8 cellular contexts compared by ENCODE assay signal in genomic region chr9:78280982-78281668, GRCh38. TPM values are rescaled to one million over a fixed set of nuclear protein-coding genes. Genes with fewer than 3 reads are reported as not detected.
DNase-seq lines count a peak whose midpoint lies in the region; ATAC-seq and TF ChIP-seq lines count a peak whose summit lies in the region.

No MANE protein-coding gene starts in this region.

- no peak for TF ChIP-seq CTCF in fibroblast of pulmonary artery (IDR thresholded peaks at IDR 0.05; ENCODE audit: low read length, missing control alignments)
- no peak for TF ChIP-seq CTCF in mucosa of descending colon (IDR thresholded peaks at IDR 0.05)

- H3K4me1 ChIP-seq in mucosa of descending colon (ENCODE audit: low read depth), result no peaks in the 10 kb centered on the region

- CTCF ChIA-PET in activated CD4-positive, alpha-beta T cell treated with anti-CD3 and anti-CD28 coated beads, Interleukin-2, amount 10 ng/mL, durations not matched to agents 7 days and 5 days (lab: Charles Lee), result no interaction called here

- peaks cover 6% of the 10 kb centered on the region for H3K4me1 Mint-ChIP-seq in activated CD4-positive, alpha-beta T cell treated with anti-CD3 and anti-CD28 coated beads, Interleukin-2, amount 10 ng/mL, durations not matched to agents 7 days and 5 days

- H3K36me3 Mint-ChIP-seq in activated CD4-positive, alpha-beta T cell treated with anti-CD3 and anti-CD28 coated beads, Interleukin-2, amount 10 ng/mL, durations not matched to agents 7 days and 5 days (ENCODE audit: low read depth), result no peaks in the 10 kb centered on the region

- peak overlapping the region; percentile 9 for H3K27ac Mint-ChIP-seq in activated CD4-positive, alpha-beta T cell treated with anti-CD3 and anti-CD28 coated beads, Interleukin-2, amount 10 ng/mL, durations not matched to agents 7 days and 5 days

- H3K27me3 Mint-ChIP-seq in activated CD4-positive, alpha-beta T cell treated with anti-CD3 and anti-CD28 coated beads, Interleukin-2, amount 10 ng/mL, durations not matched to agents 7 days and 5 days, result peaks cover 5% of the 10 kb centered on the region

- H3K9me3 ChIP-seq in mucosa of descending colon, result no peaks in the 10 kb centered on the region

- no peak overlapping the region for H3K4me3 Mint-ChIP-seq in activated CD4-positive, alpha-beta T cell treated with anti-CD3 and anti-CD28 coated beads, Interleukin-2, amount 10 ng/mL, durations not matched to agents 7 days and 5 days

- H3K4me3 ChIP-seq in fibroblast of pulmonary artery (replicated peaks; ENCODE audit: low read depth, low read length), result no peak overlapping the region
- H3K4me3 ChIP-seq in mucosa of descending colon, result no peak overlapping the region

- intact Hi-C loops in mucosa of descending colon (cut with DNase I, micrococcal nuclease), result no loop called here

- ATAC-seq in mucosa of descending colon (peak; percentile 52), GM18502 (IDR thresholded peaks at IDR 0.05; ENCODE audit: poor library complexity, unreplicated experiment) (no peak)

- no peak for DNase-seq in activated CD4-positive, alpha-beta T cell treated with anti-CD3 and anti-CD28 coated beads, Interleukin-2, amount 10 ng/mL, durations not matched to agents 7 days and 5 days
- DNase-seq in activated CD4-positive, alpha-beta T cell treated with anti-CD3 and anti-CD28 coated beads for 48 hours, result no peak
- DNase-seq in fibroblast of pulmonary artery (ENCODE audit: low read depth) (peak; percentile 94), mucosa of descending colon (peak; percentile 34 to 59 (median 52)), SIG-M5 (lab: John Stamatoyannopoulos, UW) (no peak), NCI-H187 (lab: John Stamatoyannopoulos, UW) (no peak), middle frontal gyrus (ENCODE audit: extremely low spot score, low spot score) (no peak)

- no peaks in the 10 kb centered on the region for H3K36me3 ChIP-seq in mucosa of descending colon (ENCODE audit: low read depth)

- POLR2A ChIA-PET in activated CD4-positive, alpha-beta T cell treated with anti-CD3 and anti-CD28 coated beads, Interleukin-2, amount 10 ng/mL, durations not matched to agents 7 days and 5 days (lab: Charles Lee), result no interaction called here

- H3K9me3 Mint-ChIP-seq in activated CD4-positive, alpha-beta T cell treated with anti-CD3 and anti-CD28 coated beads, Interleukin-2, amount 10 ng/mL, durations not matched to agents 7 days and 5 days, result no peaks in the 10 kb centered on the region

RNA-seq across cellular contexts. Expression of gene PSAT1, which starts 15.8 kb away (rescaled TPM):
- 10 to 100 TPM; 68.6 to 71.3 TPM for total RNA-seq in activated CD4-positive, alpha-beta T cell treated with anti-CD3 and anti-CD28 coated beads, Interleukin-2, amount 10 ng/mL, durations not matched to agents 7 days and 5 days
- 1 to 10 TPM; 1.2 to 7.2 (median 3.4) TPM for total RNA-seq in mucosa of descending colon

RNA-seq across cellular contexts. Expression of gene CEP78, which starts 45.2 kb away (rescaled TPM):
- 10 to 100 TPM; 56.3 to 57.6 TPM for total RNA-seq in activated CD4-positive, alpha-beta T cell treated with anti-CD3 and anti-CD28 coated beads, Interleukin-2, amount 10 ng/mL, durations not matched to agents 7 days and 5 days
- 10 to 100 TPM in 2 of 3 donors, 1 to 10 TPM in 1; 5.7 to 15.6 (median 11.2) TPM for total RNA-seq in mucosa of descending colon

Comparison
In these comparisons a context has a peak if more than half of its experiments do, and no peak if none do; other contexts are left out.
1. DNase-seq: peak in fibroblast of pulmonary artery (single experiment) and mucosa of descending colon (3 of 3); none in activated CD4-positive, alpha-beta T cell treated with anti-CD3 and anti-CD28 coated beads, Interleukin-2, amount 10 ng/mL, durations not matched to agents 7 days and 5 days (single experiment), activated CD4-positive, alpha-beta T cell treated with anti-CD3 and anti-CD28 coated beads for 48 hours (single experiment), SIG-M5 (single experiment), NCI-H187 (0 of 2) and middle frontal gyrus (single experiment).
2. RNA of gene PSAT1, which starts 15.8 kb away (total RNA-seq): 68.6 to 71.3 TPM in activated CD4-positive, alpha-beta T cell treated with anti-CD3 and anti-CD28 coated beads, Interleukin-2, amount 10 ng/mL, durations not matched to agents 7 days and 5 days; 1.2 to 7.2 TPM in mucosa of descending colon; every median in the first group is over 4 times any median in the second.